In the genomic region with DNA sequence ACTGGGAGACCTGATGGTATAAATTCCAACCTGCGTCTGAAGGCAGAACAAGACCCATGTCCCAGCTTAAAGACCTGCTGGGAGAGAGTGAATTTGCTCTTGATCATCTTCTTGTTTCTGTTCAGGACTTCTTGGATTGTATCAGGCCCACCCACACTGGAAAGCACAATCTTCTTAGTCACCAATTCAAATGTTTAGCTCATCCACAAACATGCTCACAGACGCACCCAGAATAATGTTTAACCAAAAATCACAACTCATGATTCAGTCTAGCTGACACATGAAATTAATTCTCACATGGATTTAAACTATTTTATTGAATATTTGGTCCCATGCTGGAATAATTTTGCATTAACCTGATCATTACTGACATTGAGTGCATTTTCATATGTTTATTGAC, we compare ENCODE assay signal across 21 cellular contexts. TPM values are rescaled to one million over a fixed set of nuclear protein-coding genes. Genes with fewer than 3 reads are reported as not detected.
DNase-seq lines count a peak whose midpoint lies in the region; FAIRE-seq and TF ChIP-seq lines count a peak whose summit lies in the region.
"Had no signal": no experiment of that assay in that cellular context is flagged by ENCODE, and none has a peak within 500 bp of the region (broad histone marks: within the 10 kb centered on the region; RNA-seq: fewer than 3 reads in every experiment).

No MANE protein-coding gene starts in this region.

- H3K27ac ChIP-seq in prostate gland: no peak overlapping the region
- H3K27ac ChIP-seq: BLaER1, HL-60 had no signal

- no peaks in the 10 kb centered on the region for H3K27me3 ChIP-seq in prostate gland (replicated peaks; ENCODE audit: insufficient read depth)
- H3K27me3 ChIP-seq: BLaER1 had no signal

- H3K4me3 ChIP-seq in prostate gland: no peak overlapping the region
- H3K4me3 ChIP-seq: BLaER1, GM12878, GM23338 had no signal

- no peak overlapping the region for H3K4me3 Mint-ChIP-seq in progenitor cell of endocrine pancreas (ENCODE audit: low read depth)
- H3K4me3 Mint-ChIP-seq: CD4-positive, alpha-beta memory T cell; GM23338 had no signal

- no peaks in the 10 kb centered on the region for H3K9me3 ChIP-seq in prostate gland
- H3K9me3 ChIP-seq: BLaER1 had no signal

- in situ Hi-C loops in Caki2 (cut with HindIII; ENCODE audit: low pct_unique_long_range_greater_than_20kb, low sequenced_read_pairs): no loop called here

- FAIRE-seq in RCC 7860 (lab: Jason Lieb, UNC): peak; percentile 64
- FAIRE-seq: GM12878, GM19239, H54 had no signal

- H3K27me3 Mint-ChIP-seq in progenitor cell of endocrine pancreas: no peaks in the 10 kb centered on the region

- H3K36me3 Mint-ChIP-seq in progenitor cell of endocrine pancreas (ENCODE audit: insufficient read depth): peaks cover 2% of the 10 kb centered on the region
- H3K36me3 Mint-ChIP-seq: CD14-positive monocyte; CD4-positive, alpha-beta memory T cell had no signal

- H3K9me3 Mint-ChIP-seq in progenitor cell of endocrine pancreas (ENCODE audit: low read depth): peaks cover 12% of the 10 kb centered on the region

- TF ChIP-seq CTCF in prostate gland (IDR thresholded peaks at IDR 0.05) (no peak), progenitor cell of endocrine pancreas (IDR thresholded peaks at IDR 0.05; ENCODE audit: unreplicated experiment) (no peak)

- intact Hi-C loops in prostate gland (cut with DNase I): no loop called here

- no peak for TF ChIP-seq POLR2A in prostate gland (IDR thresholded peaks at IDR 0.05)

- H3K4me1 Mint-ChIP-seq in progenitor cell of endocrine pancreas (ENCODE audit: low read depth): peaks cover 10% of the 10 kb centered on the region
- H3K4me1 Mint-ChIP-seq: CD14-positive monocyte; CD4-positive, alpha-beta memory T cell; GM23338 had no signal

- WGBS in prostate gland: 85% methylated on average over 2 of the region's 2 CpGs

- H3K36me3 ChIP-seq in prostate gland: no peaks in the 10 kb centered on the region
- H3K36me3 ChIP-seq: BLaER1 had no signal

- no peak overlapping the region for H3K27ac Mint-ChIP-seq in progenitor cell of endocrine pancreas
- H3K27ac Mint-ChIP-seq: CD14-positive monocyte; CD4-positive, alpha-beta memory T cell; GM23338 had no signal

- DNase-seq in Caki2 (ENCODE audit: low read depth) (peak; percentile 75), RCC 7860 (ENCODE audit: low spot score) (peak; percentile 45), kidney tubule cell (ENCODE audit: low spot score) (peak; percentile 70), prostate gland (ENCODE audit: low spot score) (no peak), progenitor cell of endocrine pancreas (ENCODE audit: low spot score, unreplicated experiment) (no peak)
- DNase-seq in activated effector memory CD4-positive, alpha-beta T cell treated with Interleukin-2 at 50 U/mL for 16 hours: no peak
- DNase-seq: Calu3; CD4-positive, alpha-beta memory T cell; DMS53; DND-41; EL; HCEC 1CT had no signal

- H3K4me1 ChIP-seq in prostate gland (replicated peaks): no peaks in the 10 kb centered on the region

RNA-seq across cellular contexts. Expression of a gene that starts 37.8 kb away (rescaled TPM):
- not detected in 2 replicates for total RNA-seq in Caki2 (2014; rRNA removed; shearing (Covaris generic); ENCODE audit: low replicate concordance)
- total RNA-seq in prostate gland (1 to 10 TPM in 1 of 2 donors, not detected in 1; 1.4 TPM), progenitor cell of endocrine pancreas (0.12 and 0.16 TPM in 2 replicates)
- total RNA-seq: Calu3; CD4-positive, alpha-beta memory T cell; G401; GM12878; GM23338; HT1080 had no signal

Comparison
In these comparisons a context has a peak if more than half of its experiments do, and no peak if none do; other contexts are left out.
1. DNase-seq: peak in Caki2 (single experiment), RCC 7860 (single experiment) and kidney tubule cell (single experiment); none in activated effector memory CD4-positive, alpha-beta T cell treated with Interleukin-2 at 50 U/mL for 16 hours (single experiment), prostate gland (single experiment) and progenitor cell of endocrine pancreas (single experiment).